In the genomic region with DNA sequence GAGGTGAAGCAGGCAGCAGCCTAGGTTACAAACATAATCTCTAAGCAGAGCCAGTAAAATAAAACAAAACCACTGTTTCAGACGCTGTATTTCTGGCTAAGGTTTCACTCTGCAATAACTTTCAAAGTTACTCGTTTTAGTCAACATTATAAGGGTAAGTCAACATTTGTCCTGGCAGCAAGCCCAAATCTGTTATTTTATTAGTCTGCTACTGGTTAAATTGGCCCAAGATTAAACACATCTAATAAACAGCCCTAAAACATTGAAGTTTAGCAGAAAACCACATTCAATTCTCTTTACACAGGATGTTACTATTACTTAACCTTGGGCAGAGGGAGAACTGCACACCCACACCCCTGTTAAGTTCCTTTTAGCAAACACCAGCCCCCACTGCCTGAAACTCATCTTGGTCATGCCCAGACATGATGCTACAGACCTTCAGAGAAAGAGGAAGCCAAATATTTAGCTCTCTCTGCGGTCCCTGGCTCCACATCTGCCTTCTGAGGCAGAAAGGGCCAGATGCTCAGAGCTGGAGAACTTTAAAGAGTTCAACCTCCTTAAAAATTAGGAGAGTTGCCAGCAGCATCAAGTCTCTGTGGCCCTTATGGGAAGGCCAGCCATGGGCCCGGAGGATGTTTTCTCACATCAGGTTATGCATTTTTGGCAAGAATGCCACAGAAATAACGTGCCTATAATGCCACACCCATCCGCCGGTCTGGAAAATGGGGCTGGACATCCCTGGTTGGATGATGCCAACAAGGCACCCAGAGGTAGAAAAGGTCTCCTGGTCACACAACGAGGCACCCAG, we compare ENCODE assay signal across 8 cellular contexts. TPM values are rescaled to one million over a fixed set of nuclear protein-coding genes. Genes with fewer than 3 reads are reported as not detected.
A peak's percentile ranks its signal among the peaks of the same experiment; 100 is the strongest.
DNase-seq lines count a peak whose midpoint lies in the region; ATAC-seq and TF ChIP-seq lines count a peak whose summit lies in the region.

No MANE protein-coding gene starts in this region.

- H3K27me3 ChIP-seq in esophagus (ENCODE audit: control insufficient read depth in 1 of 2, insufficient read depth in 2 of 2, low read length in 2 of 2) (no peaks in the 10 kb centered on the region), neural progenitor cell (no peaks in the 10 kb centered on the region)

- no peaks in the 10 kb centered on the region for H3K79me2 ChIP-seq in neural progenitor cell (ENCODE audit: low read depth)

- H3K9me3 ChIP-seq in esophagus (ENCODE audit: control insufficient read depth in 2 of 2, insufficient read depth in 1 of 2, low read depth in 1 of 2, low read length in 1 of 2) (no peaks in the 10 kb centered on the region), neural progenitor cell (ENCODE audit: low read depth) (no peaks in the 10 kb centered on the region)

- peak overlapping the region; percentile 1 for H2AFZ ChIP-seq in neural progenitor cell (replicated peaks)

- peaks cover 96% of the 10 kb centered on the region for H3K4me1 Mint-ChIP-seq in activated CD8-positive, alpha-beta memory T cell treated with anti-CD3 and anti-CD28 coated beads, Interleukin-2, amount 10 ng/mL, durations not matched to agents 7 days and 5 days
- H3K4me1 Mint-ChIP-seq in neural progenitor cell = no peaks in the 10 kb centered on the region

- H3K36me3 Mint-ChIP-seq in activated CD8-positive, alpha-beta memory T cell treated with anti-CD3 and anti-CD28 coated beads, Interleukin-2, amount 10 ng/mL, durations not matched to agents 7 days and 5 days = peaks cover 50% of the 10 kb centered on the region
- no peaks in the 10 kb centered on the region for H3K36me3 Mint-ChIP-seq in neural progenitor cell

- H3K4me2 ChIP-seq in neural progenitor cell = no peak overlapping the region

- no peaks in the 10 kb centered on the region for H3F3A ChIP-seq in neural progenitor cell (ENCODE audit: low read depth)

- CTCF ChIA-PET in activated CD8-positive, alpha-beta memory T cell treated with anti-CD3 and anti-CD28 coated beads, Interleukin-2, amount 10 ng/mL, durations not matched to agents 7 days and 5 days (lab: Charles Lee) = interaction anchor here (0.7 to 8.3 kb wide), 11 partner anchors 13 to 205 kb away, joined by 3 to 147 read pairs (median 4); a partner anchor contains a TSS

- H3K9me3 Mint-ChIP-seq in activated CD8-positive, alpha-beta memory T cell treated with anti-CD3 and anti-CD28 coated beads, Interleukin-2, amount 10 ng/mL, durations not matched to agents 7 days and 5 days (ENCODE audit: low read depth) = no peaks in the 10 kb centered on the region
- no peaks in the 10 kb centered on the region for H3K9me3 Mint-ChIP-seq in neural progenitor cell

- H3K27me3 Mint-ChIP-seq in activated CD8-positive, alpha-beta memory T cell treated with anti-CD3 and anti-CD28 coated beads, Interleukin-2, amount 10 ng/mL, durations not matched to agents 7 days and 5 days = no peaks in the 10 kb centered on the region
- peaks cover 2% of the 10 kb centered on the region for H3K27me3 Mint-ChIP-seq in neural progenitor cell (ENCODE audit: insufficient read depth, low read depth)

- H3K27ac Mint-ChIP-seq in activated CD8-positive, alpha-beta memory T cell treated with anti-CD3 and anti-CD28 coated beads, Interleukin-2, amount 10 ng/mL, durations not matched to agents 7 days and 5 days = peak overlapping the region; percentile 92
- H3K27ac Mint-ChIP-seq in neural progenitor cell = no peak overlapping the region

- H3K4me3 ChIP-seq in esophagus (ENCODE audit: low read depth in 1 of 2, low read length in 2 of 2) (no peak overlapping the region), neural progenitor cell (no peak overlapping the region), urinary bladder (ENCODE audit: low read depth, low read length) (no peak overlapping the region)

- H3K9ac ChIP-seq in neural progenitor cell = no peak overlapping the region

- peak; percentile 65 for DNase-seq in NCI-H345 (lab: John Stamatoyannopoulos, UW)
- peak; percentile 92 for DNase-seq in activated CD8-positive, alpha-beta memory T cell treated with anti-CD3 and anti-CD28 coated beads, Interleukin-2, amount 10 ng/mL, durations not matched to agents 7 days and 5 days
- no peak for DNase-seq in neural progenitor cell (ENCODE audit: low spot score)
- no peak for DNase-seq in HuH-7.5 (ENCODE audit: low spot score)

- no peaks in the 10 kb centered on the region for H4K20me1 ChIP-seq in neural progenitor cell (ENCODE audit: low read depth)

- no peak for TF ChIP-seq CTCF in neural progenitor cell (IDR thresholded peaks at IDR 0.05)

- H3K36me3 ChIP-seq in esophagus (ENCODE audit: control insufficient read depth in 2 of 2, insufficient read depth in 2 of 2, low read length in 1 of 2) (no peaks in the 10 kb centered on the region), neural progenitor cell (no peaks in the 10 kb centered on the region), urinary bladder (ENCODE audit: insufficient read depth) (no peaks in the 10 kb centered on the region)

- WGBS in esophagus, 2 donors = 17 to 25% methylated on average over 8 of the region's 8 CpGs
- 37% methylated on average over 8 of the region's 8 CpGs for WGBS in urinary bladder

- H3K4me1 ChIP-seq in esophagus (ENCODE audit: control insufficient read depth in 2 of 2, insufficient read depth in 2 of 2, low read length in 1 of 2) = peaks cover 7 to 8% of the 10 kb centered on the region in 2 donors
- H3K4me1 ChIP-seq in neural progenitor cell = peaks cover 7% of the 10 kb centered on the region
- peaks cover 2% of the 10 kb centered on the region for H3K4me1 ChIP-seq in urinary bladder (ENCODE audit: insufficient read depth)

- ATAC-seq in GM18861 (IDR thresholded peaks at IDR 0.05; ENCODE audit: unreplicated experiment) (peak; percentile 97), HG02970 (IDR thresholded peaks at IDR 0.05; ENCODE audit: low FRiP score, unreplicated experiment) (peak; percentile 88)
- ATAC-seq in activated CD8-positive, alpha-beta memory T cell treated with anti-CD3 and anti-CD28 coated beads, Interleukin-2, amount 10 ng/mL, durations not matched to agents 7 days and 5 days = peak; percentile 80

- H3K27ac ChIP-seq in esophagus (ENCODE audit: low read depth in 2 of 2, low read length in 1 of 2) (peak overlapping the region; percentile 50 to 70), neural progenitor cell (no peak overlapping the region), urinary bladder (ENCODE audit: low read depth) (peak overlapping the region; percentile 11)

- peak overlapping the region; percentile 58 for H3K4me3 Mint-ChIP-seq in activated CD8-positive, alpha-beta memory T cell treated with anti-CD3 and anti-CD28 coated beads, Interleukin-2, amount 10 ng/mL, durations not matched to agents 7 days and 5 days
- no peak overlapping the region for H3K4me3 Mint-ChIP-seq in neural progenitor cell

RNA-seq across cellular contexts. Expression of a gene that starts 17.9 kb away (rescaled TPM):
- 10 to 100 TPM; 94.0 to 96.4 TPM for total RNA-seq in activated CD8-positive, alpha-beta memory T cell treated with anti-CD3 and anti-CD28 coated beads, Interleukin-2, amount 10 ng/mL, durations not matched to agents 7 days and 5 days
- polyA plus RNA-seq in esophagus = 10 to 100 TPM; 11.1 to 13.2 TPM
- 0.52 and 2.9 TPM in 2 replicates for total RNA-seq in neural progenitor cell (ENCODE audit: low replicate concordance)
- 30.1 TPM for total RNA-seq in urinary bladder
- 22.4 TPM for polyA plus RNA-seq in urinary bladder

Comparison
In these comparisons a context has a peak if more than half of its experiments do, and no peak if none do; other contexts are left out.
1. DNase-seq: peak in NCI-H345 (single experiment) and activated CD8-positive, alpha-beta memory T cell treated with anti-CD3 and anti-CD28 coated beads, Interleukin-2, amount 10 ng/mL, durations not matched to agents 7 days and 5 days (single experiment); none in neural progenitor cell (single experiment) and HuH-7.5 (single experiment).
2. Peak in every context shown above with its lines, with median percentiles within 50 percentile points of each other: ATAC-seq.